Comparison of ENCODE assay signal across 12 cellular contexts in genomic region chr6:30554404-30554803, GRCh38. TPM values are rescaled to one million over a fixed set of nuclear protein-coding genes. Genes with fewer than 3 reads are reported as not detected.
DNase-seq lines count a peak whose midpoint lies in the region; ATAC-seq and TF ChIP-seq lines count a peak whose summit lies in the region.
"Had no signal": no experiment of that assay in that cellular context is flagged by ENCODE, and none has a peak within 500 bp of the region (broad histone marks: within the 10 kb centered on the region; RNA-seq: fewer than 3 reads in every experiment).

No MANE protein-coding gene starts in this region.

- CTCF ChIA-PET in Caco-2 (lab: Charles Lee) = interaction anchor here (1.3 to 2.4 kb wide), 4 partner anchors 9 to 72 kb away, joined by 3 to 20 read pairs (median 4); no protein-coding TSS in a partner anchor

- no TSS peak for BruUV-seq in Caco-2 (replicated peaks; lab: Mats Ljungman, UMichigan)

- H3K27me3 ChIP-seq in Caco-2 (replicated peaks; ENCODE audit: control insufficient read depth, insufficient read depth, low read length) (no peaks in the 10 kb centered on the region), OCI-LY1 (ENCODE audit: insufficient read depth, low read length) (no peaks in the 10 kb centered on the region), H7 (ENCODE audit: control insufficient read depth, insufficient read depth, low read length) (no peaks in the 10 kb centered on the region)

- no peak overlapping the region for H2AFZ ChIP-seq in OCI-LY1 (ENCODE audit: low read length)

- no peak overlapping the region; the same call in 1 of the 2 replicates for H3K9ac ChIP-seq in OCI-LY1 (ENCODE audit: low read length)

- H3K9me3 ChIP-seq in Caco-2 = no peaks in the 10 kb centered on the region
- no peaks in the 10 kb centered on the region for H3K9me3 ChIP-seq in OCI-LY1 (ENCODE audit: low read length)

- H3K27me3 Mint-ChIP-seq in Caco-2 (ENCODE audit: insufficient read depth, unreplicated experiment) (no peaks in the 10 kb centered on the region), nephron progenitor cell (ENCODE audit: low read depth, poor library complexity) (no peaks in the 10 kb centered on the region)

- H3K4me3 ChIP-seq in Caco-2 (ENCODE audit: low read depth, low read length) = no peak overlapping the region
- no peak overlapping the region for H3K4me3 ChIP-seq in OCI-LY1 (ENCODE audit: low read depth, low read length, poor library complexity, severe bottlenecking)
- H3K4me3 ChIP-seq in coronary artery = peak overlapping the region; percentile 96
- no peak overlapping the region for H3K4me3 ChIP-seq in H7 (ENCODE audit: insufficient read depth, low read depth, low read length)

- H3K27ac ChIP-seq in OCI-LY1 (ENCODE audit: low read depth, low read length, poor library complexity, severe bottlenecking) = no peak overlapping the region
- H3K27ac ChIP-seq in coronary artery = peak overlapping the region in 1 of 2 donors; percentile 97

- H3K27ac Mint-ChIP-seq in Caco-2 (ENCODE audit: unreplicated experiment) (no peak overlapping the region), nephron progenitor cell (peak overlapping the region; percentile 100)

- H4K20me1 ChIP-seq in OCI-LY1 (ENCODE audit: insufficient read depth, low read length) = no peaks in the 10 kb centered on the region

- DNase-seq in Caco-2 (no peak), coronary artery (ENCODE audit: low spot score) (no peak), nephron progenitor cell (no peak), NCI-H345 (lab: John Stamatoyannopoulos, UW) (no peak), H7 (no peak)
- DNase-seq: amniotic stem cell, GOT3, NCI-H1436, OCI-M1 had no signal

- H3K9me3 Mint-ChIP-seq in Caco-2 (ENCODE audit: unreplicated experiment) (no peaks in the 10 kb centered on the region), nephron progenitor cell (no peaks in the 10 kb centered on the region)

- peak overlapping the region; percentile 95 for H3K4me3 Mint-ChIP-seq in Caco-2 (ENCODE audit: unreplicated experiment)
- peak overlapping the region; percentile 99 for H3K4me3 Mint-ChIP-seq in nephron progenitor cell

- H3K9me2 ChIP-seq in OCI-LY1 (ENCODE audit: low read depth, low read length) = no peaks in the 10 kb centered on the region

- H3K4me1 Mint-ChIP-seq in Caco-2 (ENCODE audit: low read depth, unreplicated experiment) = peaks cover 14% of the 10 kb centered on the region
- peaks cover 46% of the 10 kb centered on the region for H3K4me1 Mint-ChIP-seq in nephron progenitor cell

- H3K4me1 ChIP-seq in Caco-2 = peaks cover 5% of the 10 kb centered on the region; the same call in 1 of the 2 replicates
- peaks cover 22% of the 10 kb centered on the region for H3K4me1 ChIP-seq in OCI-LY1 (ENCODE audit: insufficient read depth, low read length, severe bottlenecking)

- H3K36me3 Mint-ChIP-seq in Caco-2 (ENCODE audit: insufficient read depth, unreplicated experiment) = peaks cover 56% of the 10 kb centered on the region
- peaks cover 47% of the 10 kb centered on the region for H3K36me3 Mint-ChIP-seq in nephron progenitor cell (ENCODE audit: low read depth)

- intact Hi-C loops in Caco-2 (cut with micrococcal nuclease; ENCODE audit: unreplicated experiment) = no loop called here

- peak overlapping the region; percentile 93 for H3K4me2 ChIP-seq in OCI-LY1 (ENCODE audit: low read length)

- ATAC-seq in GM19351 (IDR thresholded peaks at IDR 0.05; ENCODE audit: unreplicated experiment) (no peak), GM18907 (IDR thresholded peaks at IDR 0.05; ENCODE audit: unreplicated experiment) (no peak)

- H3F3A ChIP-seq in OCI-LY1 (ENCODE audit: insufficient read depth, low read length) = no peaks in the 10 kb centered on the region

- POLR2A ChIA-PET in Caco-2 (lab: Charles Lee) = interaction anchor here (0.6 kb wide), 1 partner anchor 88 kb away, joined by 3 read pairs; no protein-coding TSS in a partner anchor

- TF ChIP-seq CTCF in Caco-2 (IDR thresholded peaks at IDR 0.05; ENCODE audit: insufficient read depth in 1 of 2, low read depth in 1 of 2, low read length in 1 of 2, severe bottlenecking in 1 of 2, unreplicated experiment in 1 of 2) (no peak), OCI-LY1 (IDR thresholded peaks at IDR 0.05; ENCODE audit: low read length) (no peak), coronary artery (IDR thresholded peaks at IDR 0.05) (no peak), nephron progenitor cell (IDR thresholded peaks at IDR 0.05) (no peak)

- H3K79me2 ChIP-seq in OCI-LY1 (ENCODE audit: insufficient read depth, low read length) = peaks cover 17% of the 10 kb centered on the region

- H3K36me3 ChIP-seq in Caco-2 (ENCODE audit: control insufficient read depth, insufficient read depth, low read length) (peaks cover 9% of the 10 kb centered on the region), OCI-LY1 (ENCODE audit: insufficient read depth, low read length) (peaks cover 57% of the 10 kb centered on the region), H7 (replicated peaks; ENCODE audit: control insufficient read depth, insufficient read depth, low read length) (peaks cover 30% of the 10 kb centered on the region)

RNA-seq across cellular contexts. Expression of gene GNL1, which starts 1.9 kb away (rescaled TPM):
- 84.1 and 94.1 TPM in 2 replicates for total RNA-seq in Caco-2 (2022)
- 59.0 and 78.4 TPM in 2 replicates for total RNA-seq in H7 (2014; rRNA removed; shearing (Covaris generic))

RNA-seq across cellular contexts. Expression of gene PRR3, which starts 2.7 kb away (rescaled TPM):
- 20.3 and 20.8 TPM in 2 replicates for total RNA-seq in Caco-2 (2022)
- total RNA-seq in H7 (2014; rRNA removed; shearing (Covaris generic)) = 14.3 and 14.7 TPM in 2 replicates

RNA-seq across cellular contexts. Expression of gene ABCF1, which starts 16.8 kb away (rescaled TPM):
- 93.7 and 95.6 TPM in 2 replicates for total RNA-seq in Caco-2 (2022)
- total RNA-seq in H7 (2014; rRNA removed; shearing (Covaris generic)) = 52.1 and 55.7 TPM in 2 replicates
